In genomic region chr5:150541895-150542294, GRCh38 we compare ENCODE assay signal across 14 cellular contexts. TPM values are rescaled to one million over a fixed set of nuclear protein-coding genes. Genes with fewer than 3 reads are reported as not detected.
A peak's percentile ranks its signal among the peaks of the same experiment; 100 is the strongest.
DNase-seq lines count a peak whose midpoint lies in the region; ATAC-seq and TF ChIP-seq lines count a peak whose summit lies in the region.
"Had no signal": no experiment of that assay in that cellular context is flagged by ENCODE, and none has a peak within 500 bp of the region (broad histone marks: within the 10 kb centered on the region; RNA-seq: fewer than 3 reads in every experiment).

No MANE protein-coding gene starts in this region.

- no peaks in the 10 kb centered on the region for H3K27me3 ChIP-seq in GM23248 (replicated peaks; ENCODE audit: insufficient read depth)
- H3K27me3 ChIP-seq in subcutaneous abdominal adipose tissue (ENCODE audit: control insufficient read depth in 5 of 5, insufficient read depth in 4 of 5, low read length in 5 of 5): no peaks in the 10 kb centered on the region

- no peak overlapping the region for H2AFZ ChIP-seq in GM23248

- H3K9me3 ChIP-seq in GM23248 (ENCODE audit: low read depth) (no peaks in the 10 kb centered on the region), subcutaneous abdominal adipose tissue (ENCODE audit: control insufficient read depth in 5 of 5, low read length in 5 of 5) (no peaks in the 10 kb centered on the region)

- peaks cover 52% of the 10 kb centered on the region for H3K4me1 ChIP-seq in GM23248 (ENCODE audit: insufficient read depth)
- H3K4me1 ChIP-seq in subcutaneous abdominal adipose tissue (ENCODE audit: control insufficient read depth in 5 of 5, insufficient read depth in 5 of 5, low read length in 5 of 5): peaks cover 0 to 36% (median 17%) of the 10 kb centered on the region in 5 donors

- TF ChIP-seq CTCF in MCF 10A (IDR thresholded peaks at IDR 0.05; ENCODE audit: unreplicated experiment): no peak

- peaks cover 62% of the 10 kb centered on the region for H3K36me3 ChIP-seq in GM23248 (ENCODE audit: low read depth)
- peaks cover 7 to 89% (median 86%) of the 10 kb centered on the region in 5 donors for H3K36me3 ChIP-seq in subcutaneous abdominal adipose tissue (ENCODE audit: control insufficient read depth in 5 of 5, insufficient read depth in 5 of 5, low read length in 5 of 5)

- CTCF ChIA-PET in MCF 10A (lab: Yijun Ruan, JAX): interaction anchor here (0.9 to 11.3 kb wide), 12 partner anchors 10 to 509 kb away, joined by 3 to 142 read pairs (median 5); no protein-coding TSS in a partner anchor

- H4K20me1 ChIP-seq in GM23248 (ENCODE audit: insufficient read depth): 0 out of 2 replicates have a peak, but pooled peaks cover 2% of the 10 kb centered on the region

- DNase-seq in GM23248 (peak; percentile 56), MCF 10A (ENCODE audit: unreplicated experiment) (peak; percentile 78), left colon (no peak), SHP77 (lab: John Stamatoyannopoulos, UW) (no peak)
- DNase-seq in activated T-cell treated with anti-CD3 and anti-CD28 coated beads, Interleukin-2, amount 50 U/mL, for 4 hours: no peak
- no peak for DNase-seq in activated CD4-positive, alpha-beta T cell treated with anti-CD3 and anti-CD28 coated beads, Interleukin-2, amount 50 U/mL, for 48 hours
- DNase-seq: MM.1S; NCI-H446; stimulated activated CD4-positive, alpha-beta T cell treated with anti-CD3 and anti-CD28 coated beads, Interleukin-2, amount 100 ng/mL, for 24 hours had no signal

- peaks cover 55% of the 10 kb centered on the region for H3F3A ChIP-seq in GM23248 (ENCODE audit: insufficient read depth)

- no TSS peak for BruUV-seq in MCF 10A (replicated peaks; lab: Mats Ljungman, UMichigan)

- H3K9me2 ChIP-seq in GM23248 (ENCODE audit: insufficient read depth): no peaks in the 10 kb centered on the region

- intact Hi-C loops in MCF 10A (cut with micrococcal nuclease) (no loop called here), left colon (cut with DNase I, micrococcal nuclease) (loop anchor here in 1 of 2 donors (10.0 kb wide), 1 partner anchor 77 kb away; no protein-coding TSS in a partner anchor)

- ATAC-seq in left colon (peak; percentile 63), GM18907 (IDR thresholded peaks at IDR 0.05; ENCODE audit: unreplicated experiment) (no peak)
- no peak for ATAC-seq in activated T-cell treated with anti-CD3 and anti-CD28 coated beads, Interleukin-2, amount 50 U/mL, for 4 hours
- ATAC-seq: Panc1; stimulated activated effector memory CD8-positive, alpha-beta T cell treated with anti-CD3 and anti-CD28 coated beads, Interleukin-12 subunit alpha, Interleukin-12 subunit beta, amount 100 ng/mL, for 72 hours had no signal

- no peak overlapping the region for H3K4me3 Mint-ChIP-seq in MCF 10A (ENCODE audit: unreplicated experiment)
- no peak overlapping the region for H3K4me3 Mint-ChIP-seq in activated T-cell treated with anti-CD3 and anti-CD28 coated beads, Interleukin-2, amount 50 U/mL, for 4 hours
- H3K4me3 Mint-ChIP-seq: activated naive CD4-positive, alpha-beta T cell treated with anti-CD3 and anti-CD28 coated beads, Interleukin-2, amount 50 U/mL, for 24 hours; stimulated activated effector memory CD8-positive, alpha-beta T cell treated with anti-CD3 and anti-CD28 coated beads, Interleukin-12 subunit alpha, Interleukin-12 subunit beta, amount 100 ng/mL, for 72 hours had no signal

- peak overlapping the region; percentile 90 for H3K27ac Mint-ChIP-seq in MCF 10A (ENCODE audit: low read depth, unreplicated experiment)
- H3K27ac Mint-ChIP-seq: activated naive CD4-positive, alpha-beta T cell treated with anti-CD3 and anti-CD28 coated beads, Interleukin-2, amount 50 U/mL, for 24 hours; stimulated activated effector memory CD8-positive, alpha-beta T cell treated with anti-CD3 and anti-CD28 coated beads, Interleukin-12 subunit alpha, Interleukin-12 subunit beta, amount 100 ng/mL, for 72 hours had no signal

- H3K4me3 ChIP-seq in GM23248: no peak overlapping the region
- H3K4me3 ChIP-seq in subcutaneous abdominal adipose tissue (ENCODE audit: low read depth in 1 of 5, low read length in 5 of 5): no peak overlapping the region

- no peaks in the 10 kb centered on the region for H3K9me3 Mint-ChIP-seq in MCF 10A (ENCODE audit: unreplicated experiment)
- no peaks in the 10 kb centered on the region for H3K9me3 Mint-ChIP-seq in activated T-cell treated with anti-CD3 and anti-CD28 coated beads, Interleukin-2, amount 50 U/mL, for 4 hours
- H3K9me3 Mint-ChIP-seq: activated naive CD4-positive, alpha-beta T cell treated with anti-CD3 and anti-CD28 coated beads, Interleukin-2, amount 50 U/mL, for 24 hours; stimulated activated effector memory CD8-positive, alpha-beta T cell treated with anti-CD3 and anti-CD28 coated beads, Interleukin-12 subunit alpha, Interleukin-12 subunit beta, amount 100 ng/mL, for 72 hours had no signal

- H3K79me2 ChIP-seq in GM23248 (ENCODE audit: insufficient read depth): peaks cover 67% of the 10 kb centered on the region

- H3K27ac ChIP-seq in GM23248: peak overlapping the region; percentile 81
- H3K27ac ChIP-seq in subcutaneous abdominal adipose tissue (ENCODE audit: low read depth, low read length): peak overlapping the region; percentile 51

- in situ Hi-C loops in GM23248 (cut with MboI): loop anchor here (5.0 kb wide), 1 partner anchor 85 kb away; no protein-coding TSS in a partner anchor

- POLR2A ChIA-PET in MCF 10A (lab: Yijun Ruan, JAX): interaction anchor here (0.5 to 4.2 kb wide), 13 partner anchors 10 to 158 kb away, joined by 3 to 30 read pairs (median 6); partner anchors contain the start of genes RBM22, RPS14 and SYNPO

- H3K4me2 ChIP-seq in GM23248 (ENCODE audit: unreplicated experiment): no peak overlapping the region

- H3K9ac ChIP-seq in GM23248 (peak overlapping the region; percentile 46; the same call in 1 of the 2 replicates), subcutaneous abdominal adipose tissue (ENCODE audit: low read length in 5 of 5) (peak overlapping the region in 1 of 5 donors; percentile 28)

- H3K4me1 Mint-ChIP-seq in MCF 10A (ENCODE audit: insufficient read depth, unreplicated experiment): peaks cover 36% of the 10 kb centered on the region
- H3K4me1 Mint-ChIP-seq in activated T-cell treated with anti-CD3 and anti-CD28 coated beads, Interleukin-2, amount 50 U/mL, for 4 hours (ENCODE audit: low read depth): no peaks in the 10 kb centered on the region
- H3K4me1 Mint-ChIP-seq: activated naive CD4-positive, alpha-beta T cell treated with anti-CD3 and anti-CD28 coated beads, Interleukin-2, amount 50 U/mL, for 24 hours; stimulated activated effector memory CD8-positive, alpha-beta T cell treated with anti-CD3 and anti-CD28 coated beads, Interleukin-12 subunit alpha, Interleukin-12 subunit beta, amount 100 ng/mL, for 72 hours had no signal

- H3K27me3 Mint-ChIP-seq in MCF 10A (ENCODE audit: insufficient read depth, unreplicated experiment): no peaks in the 10 kb centered on the region
- H3K27me3 Mint-ChIP-seq in activated T-cell treated with anti-CD3 and anti-CD28 coated beads, Interleukin-2, amount 50 U/mL, for 4 hours (ENCODE audit: low read depth): no peaks in the 10 kb centered on the region
- H3K27me3 Mint-ChIP-seq: activated naive CD4-positive, alpha-beta T cell treated with anti-CD3 and anti-CD28 coated beads, Interleukin-2, amount 50 U/mL, for 24 hours had no signal

- H3K36me3 Mint-ChIP-seq in MCF 10A (ENCODE audit: insufficient read depth, unreplicated experiment): peaks cover 93% of the 10 kb centered on the region
- H3K36me3 Mint-ChIP-seq in activated T-cell treated with anti-CD3 and anti-CD28 coated beads, Interleukin-2, amount 50 U/mL, for 4 hours (ENCODE audit: insufficient read depth): no peaks in the 10 kb centered on the region
- H3K36me3 Mint-ChIP-seq: stimulated activated effector memory CD8-positive, alpha-beta T cell treated with anti-CD3 and anti-CD28 coated beads, Interleukin-12 subunit alpha, Interleukin-12 subunit beta, amount 100 ng/mL, for 72 hours had no signal

RNA-seq across cellular contexts. Expression of gene NDST1, which starts 34.0 kb away (rescaled TPM):
- 129 and 159 TPM in 2 replicates for total RNA-seq in GM23248 (2014; rRNA removed; shearing (Covaris generic))
- 39.1 and 41.3 TPM in 2 replicates for polyA plus RNA-seq in GM23248 (2016; fragmentation: Nextera tagmentation; extraction: Ambion mirVana)
- total RNA-seq in MCF 10A (2022) (68.9 and 79.3 TPM in 2 replicates), left colon (10 to 100 TPM; 63.5 to 73.9 TPM)
- 1 to 10 TPM; 5.0 to 8.0 (median 5.6) TPM for total RNA-seq in activated T-cell treated with anti-CD3 and anti-CD28 coated beads, Interleukin-2, amount 50 U/mL, for 4 hours

Comparison
In these comparisons a context has a peak if more than half of its experiments do, and no peak if none do; other contexts are left out.
1. DNase-seq: peak in GM23248 (single experiment) and MCF 10A (single experiment); none in left colon (0 of 2), activated T-cell treated with anti-CD3 and anti-CD28 coated beads, Interleukin-2, amount 50 U/mL, for 4 hours (single experiment), SHP77 (0 of 2) and activated CD4-positive, alpha-beta T cell treated with anti-CD3 and anti-CD28 coated beads, Interleukin-2, amount 50 U/mL, for 48 hours (0 of 2).